Comparison of ENCODE assay signal across 8 cellular contexts in the genomic region with DNA sequence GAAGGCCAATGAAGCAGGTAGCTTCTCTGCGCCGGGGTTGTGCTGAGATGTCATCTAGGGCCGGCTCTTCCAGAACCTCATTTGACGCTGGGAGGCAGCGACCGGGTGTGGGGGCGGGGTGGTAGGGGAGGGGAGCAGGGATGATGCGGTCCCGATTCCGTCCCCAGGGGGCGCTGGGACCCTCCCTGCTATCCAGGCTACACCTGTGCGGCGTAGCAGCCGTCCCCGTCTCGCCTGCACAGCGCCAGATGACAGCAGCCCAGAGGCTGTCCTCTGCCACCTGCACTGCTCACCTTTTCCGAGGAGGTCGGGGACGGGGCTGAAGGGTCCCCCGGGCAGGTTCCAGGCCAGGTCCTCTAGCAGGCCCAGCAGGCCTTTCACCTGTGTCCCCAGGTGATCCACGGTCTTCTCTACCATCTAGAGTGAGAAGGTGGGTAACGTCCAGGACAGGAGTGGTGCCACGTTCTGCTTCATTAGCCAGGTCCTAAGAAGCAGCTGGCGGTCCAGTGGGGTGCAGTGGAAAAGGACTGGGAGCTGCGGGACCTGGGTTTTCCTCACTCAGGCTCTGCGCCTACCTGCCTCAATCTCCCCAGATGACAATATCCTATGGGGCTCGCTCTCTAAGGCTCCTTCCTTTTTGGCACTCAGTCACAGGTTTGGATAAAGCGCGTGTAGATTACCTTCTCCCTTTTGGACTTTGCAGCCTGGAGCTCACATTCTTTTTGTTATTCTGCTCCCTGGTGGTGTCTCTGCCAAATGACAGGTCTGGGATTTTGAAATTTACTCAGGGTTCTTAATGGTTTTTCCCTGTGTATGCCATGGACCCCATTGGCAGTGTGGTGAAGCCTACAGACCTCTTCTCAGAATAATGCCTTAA. TPM values are rescaled to one million over a fixed set of nuclear protein-coding genes. Genes with fewer than 3 reads are reported as not detected.
A peak's percentile ranks its signal among the peaks of the same experiment; 100 is the strongest.
DNase-seq lines count a peak whose midpoint lies in the region; ATAC-seq and TF ChIP-seq lines count a peak whose summit lies in the region.

No MANE protein-coding gene starts in this region.

- peaks cover 6 to 12% of the 10 kb centered on the region in 2 donors for H3K9me3 ChIP-seq in breast epithelium
- no peaks in the 10 kb centered on the region for H3K9me3 ChIP-seq in thyroid gland

- no peak overlapping the region for H3K27ac ChIP-seq in breast epithelium
- H3K27ac ChIP-seq in thyroid gland: no peak overlapping the region

- WGBS in thyroid gland, 2 donors: 4 to 6% methylated on average over 11 to 21 of the region's 30 CpGs

- TF ChIP-seq POLR2A in breast epithelium (IDR thresholded peaks at IDR 0.05) (no peak), thyroid gland (IDR thresholded peaks at IDR 0.05) (no peak)

- H3K4me3 ChIP-seq in breast epithelium (peak overlapping the region in 2 of 3 donors; percentile 35 to 52), thyroid gland (replicated peaks in 1 of 3) (no peak overlapping the region)

- DNase-seq in DMS153 (lab: John Stamatoyannopoulos, UW) (peak; percentile 54), HT-29 (ENCODE audit: low spot score) (peak; percentile 59), NOMO-1 treated with dmso at 0.1 percent for 144 hours (lab: John Stamatoyannopoulos, UW; ENCODE audit: unreplicated experiment) (peak; percentile 8), breast epithelium (ENCODE audit: low spot score in 2 of 2) (no peak), kidney tubule cell (ENCODE audit: low spot score) (peak; percentile 49), thyroid gland (peak; percentile 36 to 39)
- no peak for DNase-seq in effector CD8-positive, alpha-beta T cell (lab: John Stamatoyannopoulos, UW)

- H3K4me1 ChIP-seq in breast epithelium (no peaks in the 10 kb centered on the region), thyroid gland (peaks cover 7 to 8% of the 10 kb centered on the region in 2 donors)

- no peak for ATAC-seq in GM21381 (IDR thresholded peaks at IDR 0.05; ENCODE audit: unreplicated experiment)

- H3K36me3 ChIP-seq in breast epithelium (no peaks in the 10 kb centered on the region), thyroid gland (no peaks in the 10 kb centered on the region)

- no peak for TF ChIP-seq CTCF in breast epithelium (IDR thresholded peaks at IDR 0.05)
- TF ChIP-seq CTCF in thyroid gland (IDR thresholded peaks at IDR 0.05): peak in 4 of 6 experiments; percentile 18 to 57 (median 32)

- H3K27me3 ChIP-seq in breast epithelium (peaks cover 0 to 14% of the 10 kb centered on the region in 2 donors), thyroid gland (no peaks in the 10 kb centered on the region)

- intact Hi-C loops in breast epithelium (cut with DNase I; ENCODE audit: low total_unique reads) (no loop called here), thyroid gland (cut with DNase I) (loop anchor here (10.0 kb wide), 1 partner anchor 1189 kb away; no protein-coding TSS in a partner anchor)

RNA-seq across cellular contexts. Expression of a gene that starts 56.0 kb away (rescaled TPM):
- total RNA-seq in HT-29 (2014; rRNA removed; shearing (Covaris generic)): not detected in 2 replicates
- total RNA-seq in breast epithelium (1 to 10 TPM in 2 of 3 donors, under 1 TPM in 1; 0.16 to 3.2 (median 1.6) TPM), thyroid gland (under 1 TPM in 3 of 4 donors, not detected in 1; 0.11 to 0.40 (median 0.15) TPM)

Comparison
In these comparisons a context has a peak if more than half of its experiments do, and no peak if none do; other contexts are left out.
1. DNase-seq: peak in DMS153 (single experiment), HT-29 (single experiment), NOMO-1 treated with dmso at 0.1 percent for 144 hours (single experiment), kidney tubule cell (single experiment) and thyroid gland (2 of 2); none in breast epithelium (0 of 2) and effector CD8-positive, alpha-beta T cell (single experiment).
2. H3K4me3 ChIP-seq: peak in breast epithelium (2 of 3); none in thyroid gland (0 of 3).
3. CTCF ChIP-seq: peak in thyroid gland (4 of 6); none in breast epithelium (0 of 3).